In the genomic region with DNA sequence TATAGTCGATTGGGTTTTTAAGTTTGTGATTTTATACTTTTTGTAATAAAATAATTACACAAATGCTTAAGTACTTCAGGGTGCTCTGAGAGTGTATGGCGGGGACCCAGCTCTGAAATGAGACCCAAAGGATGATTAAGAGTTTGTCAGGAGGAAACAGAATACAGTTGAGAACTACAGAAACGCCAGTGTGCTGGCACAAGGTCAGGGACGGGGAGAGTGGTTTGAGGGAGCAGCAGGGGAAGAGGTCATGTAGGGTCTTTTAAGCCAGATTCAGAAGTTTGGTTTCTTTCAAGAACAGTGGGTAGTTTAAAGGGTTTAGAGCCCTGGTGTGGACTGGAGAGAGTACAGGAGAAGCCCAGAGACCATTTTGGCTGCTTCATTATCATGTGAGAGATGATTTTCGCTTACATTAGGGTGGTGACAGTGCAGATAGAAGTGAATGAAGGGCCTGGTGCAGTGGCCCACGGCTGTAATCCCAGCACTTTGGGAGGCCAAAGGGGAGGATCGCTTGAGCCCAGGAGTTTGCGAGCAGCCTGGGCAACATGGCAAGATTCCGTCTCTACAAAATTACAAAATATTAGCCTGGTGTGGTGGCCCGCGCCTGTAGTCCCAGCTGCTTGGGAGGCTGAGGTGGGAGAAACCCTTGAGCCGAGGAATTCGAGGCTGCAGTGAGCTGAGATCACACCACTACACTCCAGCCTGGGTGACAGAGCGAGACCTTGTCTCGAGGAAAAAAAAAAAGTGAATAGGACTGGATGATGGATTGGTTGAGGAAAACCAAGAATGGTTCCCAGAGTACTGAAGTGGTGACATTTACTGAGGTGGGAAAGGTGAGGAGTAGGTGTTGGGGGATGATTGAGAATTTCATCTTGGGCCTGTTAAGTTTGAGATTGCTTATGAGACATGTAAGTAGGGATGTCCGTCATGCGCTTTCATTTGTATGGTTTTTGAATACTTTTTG, we compare ENCODE assay signal across 1 cellular context.
TF ChIP-seq lines count a peak whose summit lies in the region.

No MANE protein-coding gene starts in this region.

TF ChIP-seq in SK-N-SH, 30 proteins besides CTCF, POLR2A, EP300 and RAD21 (continued from another document):
- TF ChIP-seq, protein P1, sequence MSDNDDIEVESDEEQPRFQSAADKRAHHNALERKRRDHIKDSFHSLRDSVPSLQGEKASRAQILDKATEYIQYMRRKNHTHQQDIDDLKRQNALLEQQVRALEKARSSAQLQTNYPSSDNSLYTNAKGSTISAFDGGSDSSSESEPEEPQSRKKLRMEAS (IDR thresholded peaks at IDR 0.05; ENCODE audit: low read depth), result no peak
- TF ChIP-seq YY1 (IDR thresholded peaks at IDR 0.05; ENCODE audit: low read depth), result no peak
- no peak for TF ChIP-seq MXI1 (IDR thresholded peaks at IDR 0.05; ENCODE audit: low read depth, low read length)
- no peak for TF ChIP-seq TEAD4 (IDR thresholded peaks at IDR 0.05; ENCODE audit: borderline replicate concordance, insufficient read depth)
- TF ChIP-seq, protein P2, sequence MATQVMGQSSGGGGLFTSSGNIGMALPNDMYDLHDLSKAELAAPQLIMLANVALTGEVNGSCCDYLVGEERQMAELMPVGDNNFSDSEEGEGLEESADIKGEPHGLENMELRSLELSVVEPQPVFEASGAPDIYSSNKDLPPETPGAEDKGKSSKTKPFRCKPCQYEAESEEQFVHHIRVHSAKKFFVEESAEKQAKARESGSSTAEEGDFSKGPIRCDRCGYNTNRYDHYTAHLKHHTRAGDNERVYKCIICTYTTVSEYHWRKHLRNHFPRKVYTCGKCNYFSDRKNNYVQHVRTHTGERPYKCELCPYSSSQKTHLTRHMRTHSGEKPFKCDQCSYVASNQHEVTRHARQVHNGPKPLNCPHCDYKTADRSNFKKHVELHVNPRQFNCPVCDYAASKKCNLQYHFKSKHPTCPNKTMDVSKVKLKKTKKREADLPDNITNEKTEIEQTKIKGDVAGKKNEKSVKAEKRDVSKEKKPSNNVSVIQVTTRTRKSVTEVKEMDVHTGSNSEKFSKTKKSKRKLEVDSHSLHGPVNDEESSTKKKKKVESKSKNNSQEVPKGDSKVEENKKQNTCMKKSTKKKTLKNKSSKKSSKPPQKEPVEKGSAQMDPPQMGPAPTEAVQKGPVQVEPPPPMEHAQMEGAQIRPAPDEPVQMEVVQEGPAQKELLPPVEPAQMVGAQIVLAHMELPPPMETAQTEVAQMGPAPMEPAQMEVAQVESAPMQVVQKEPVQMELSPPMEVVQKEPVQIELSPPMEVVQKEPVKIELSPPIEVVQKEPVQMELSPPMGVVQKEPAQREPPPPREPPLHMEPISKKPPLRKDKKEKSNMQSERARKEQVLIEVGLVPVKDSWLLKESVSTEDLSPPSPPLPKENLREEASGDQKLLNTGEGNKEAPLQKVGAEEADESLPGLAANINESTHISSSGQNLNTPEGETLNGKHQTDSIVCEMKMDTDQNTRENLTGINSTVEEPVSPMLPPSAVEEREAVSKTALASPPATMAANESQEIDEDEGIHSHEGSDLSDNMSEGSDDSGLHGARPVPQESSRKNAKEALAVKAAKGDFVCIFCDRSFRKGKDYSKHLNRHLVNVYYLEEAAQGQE (IDR thresholded peaks at IDR 0.05; ENCODE audit: low read depth, low read length), result no peak
- TF ChIP-seq JUND (IDR thresholded peaks at IDR 0.05), result no peak
- no peak for TF ChIP-seq USF1 (IDR thresholded peaks at IDR 0.05; ENCODE audit: borderline replicate concordance, low read depth)
- no peak for TF ChIP-seq TAF1 (IDR thresholded peaks at IDR 0.05; ENCODE audit: borderline replicate concordance, low read depth, low read length)
- TF ChIP-seq SMC3 (IDR thresholded peaks at IDR 0.05; ENCODE audit: low read depth, low read length), result no peak
